13 cellular contexts compared by ENCODE assay signal in genomic region chr7:139727151-139727705, GRCh38. TPM values are rescaled to one million over a fixed set of nuclear protein-coding genes. Genes with fewer than 3 reads are reported as not detected.
DNase-seq lines count a peak whose midpoint lies in the region; ATAC-seq lines count a peak whose summit lies in the region.
"Had no signal": no experiment of that assay in that cellular context is flagged by ENCODE, and none has a peak within 500 bp of the region (broad histone marks: within the 10 kb centered on the region; RNA-seq: fewer than 3 reads in every experiment).

No MANE protein-coding gene starts in this region.

- no peaks in the 10 kb centered on the region for H3K9me3 ChIP-seq in right cardiac atrium (ENCODE audit: control insufficient read depth, low read length)
- H3K9me3 ChIP-seq in adipocyte (ENCODE audit: control insufficient read depth, low read length) = no peaks in the 10 kb centered on the region
- H3K9me3 ChIP-seq: SJSA1 had no signal

- intact Hi-C loops in right cardiac atrium (cut with DNase I) = no loop called here
- intact Hi-C loops in left ventricle myocardium superior (cut with micrococcal nuclease) = no loop called here

- H3K36me3 ChIP-seq in adipocyte (ENCODE audit: control insufficient read depth, insufficient read depth, low read length, severe bottlenecking) = peaks cover 3% of the 10 kb centered on the region
- H3K36me3 ChIP-seq: cardiac muscle cell, SJSA1 had no signal

- peaks cover 28% of the 10 kb centered on the region for H3K4me1 ChIP-seq in right cardiac atrium (ENCODE audit: control insufficient read depth, insufficient read depth, low read length)
- H3K4me1 ChIP-seq in adipocyte (ENCODE audit: control insufficient read depth, insufficient read depth, low read length) = peaks cover 83% of the 10 kb centered on the region

- H3K27me3 ChIP-seq in right cardiac atrium (ENCODE audit: control insufficient read depth, insufficient read depth) (no peaks in the 10 kb centered on the region), adipocyte (replicated peaks; ENCODE audit: control insufficient read depth, insufficient read depth, low read length) (no peaks in the 10 kb centered on the region)
- H3K27me3 ChIP-seq: cardiac muscle cell, SJSA1 had no signal

- peak overlapping the region; percentile 24 to 82 (median 77) for H3K27ac Mint-ChIP-seq in immature natural killer cell
- H3K27ac Mint-ChIP-seq: activated CD4-positive, alpha-beta memory T cell treated with anti-CD3 and anti-CD28 coated beads for 36 hours; CD8-positive, alpha-beta T cell had no signal

- ATAC-seq in right cardiac atrium (no peak), left ventricle myocardium superior (no peak), GM18907 (IDR thresholded peaks at IDR 0.05; ENCODE audit: unreplicated experiment) (no peak)
- ATAC-seq: CD8-positive, alpha-beta T cell had no signal

- DNase-seq in right cardiac atrium (no peak), left ventricle myocardium superior (no peak), adipocyte (ENCODE audit: low read depth) (peak; percentile 53), immature natural killer cell (no peak), T-helper 9 cell (no peak), epidermal melanocyte (ENCODE audit: insufficient read length, low spot score) (no peak)
- DNase-seq in activated CD8-positive, alpha-beta memory T cell treated with anti-CD3 and anti-CD28 coated beads, Interleukin-2, amount 50 U/mL, for 48 hours = no peak
- DNase-seq: activated CD4-positive, alpha-beta memory T cell treated with anti-CD3 and anti-CD28 coated beads for 36 hours; CD8-positive, alpha-beta T cell; NCI-H146 had no signal

- peaks cover 0 to 4% (median 0%) of the 10 kb centered on the region in 3 donors for H3K36me3 Mint-ChIP-seq in immature natural killer cell

- no peak overlapping the region for H3K4me3 ChIP-seq in right cardiac atrium (ENCODE audit: low read length)
- H3K4me3 ChIP-seq in adipocyte (ENCODE audit: low read length) = peak overlapping the region; percentile 51
- H3K4me3 ChIP-seq: cardiac muscle cell, SJSA1 had no signal

- H3K4me1 Mint-ChIP-seq in immature natural killer cell = peaks cover 74 to 83% of the 10 kb centered on the region in 2 donors

- H3K27ac ChIP-seq in right cardiac atrium (ENCODE audit: low read length) = peak overlapping the region; percentile 81
- H3K27ac ChIP-seq: cardiac muscle cell, SJSA1 had no signal

- H3K27me3 Mint-ChIP-seq in immature natural killer cell (ENCODE audit: low read depth in 3 of 3) = peaks cover 1 to 5% (median 4%) of the 10 kb centered on the region in 3 donors
- H3K27me3 Mint-ChIP-seq: activated CD4-positive, alpha-beta memory T cell treated with anti-CD3 and anti-CD28 coated beads for 36 hours had no signal

- H3K4me3 Mint-ChIP-seq in immature natural killer cell = peak overlapping the region in 1 of 5 donors; percentile 5
- H3K4me3 Mint-ChIP-seq: activated CD4-positive, alpha-beta memory T cell treated with anti-CD3 and anti-CD28 coated beads for 36 hours; CD8-positive, alpha-beta T cell had no signal

- H3K9me3 Mint-ChIP-seq in immature natural killer cell = no peaks in the 10 kb centered on the region
- H3K9me3 Mint-ChIP-seq: activated CD4-positive, alpha-beta memory T cell treated with anti-CD3 and anti-CD28 coated beads for 36 hours; CD8-positive, alpha-beta T cell had no signal

- H3K9ac ChIP-seq in adipocyte (ENCODE audit: low read length) = peak overlapping the region; percentile 63

- WGBS in right cardiac atrium = 62% methylated on average over 3 of the region's 3 CpGs

RNA-seq across cellular contexts. Expression of gene HIPK2, which starts 50.6 kb away (rescaled TPM):
- total RNA-seq in right cardiac atrium (100 to 1,000 TPM in 2 of 4 donors, 10 to 100 TPM in 2; 92.6 to 131 (median 113) TPM), left ventricle myocardium superior (103 TPM)
- polyA plus RNA-seq in right cardiac atrium (72.1 TPM), immature natural killer cell (10 to 100 TPM in 1 of 3 donors, 1 to 10 TPM in 2; 3.5 to 14.2 (median 3.7) TPM)
